ENCODE assay signal across 16 cellular contexts in genomic region chr18:49499046-49499637, GRCh38.
"Had no signal": no experiment of that assay in that cellular context is flagged by ENCODE, and none has a peak within 500 bp of the region (broad histone marks: within the 10 kb centered on the region; RNA-seq: fewer than 3 reads in every experiment).

No MANE protein-coding gene starts in this region.

- H3K36me3 ChIP-seq: ascending aorta, breast epithelium, heart left ventricle, left ventricle myocardium inferior, thoracic aorta had no signal

- H3K27me3 ChIP-seq: ascending aorta, breast epithelium had no signal

- H3K9me3 Mint-ChIP-seq: activated naive CD4-positive, alpha-beta T cell treated with anti-CD3 and anti-CD28 coated beads, Interleukin-2, amount 10 ng/mL, durations not matched to agents 7 days and 5 days; activated T-helper 17 cell treated with anti-CD3 and anti-CD28 coated beads, Interleukin-2, amount 50 U/mL, for 72 hours; endodermal cell; memory B cell; natural killer cell treated with Interleukin-12 subunit alpha and Interleukin-12 subunit beta and Interleukin-15 and Interleukin-18, amount 100 ng/mL, for 72 hours; stimulated activated naive CD8-positive, alpha-beta T cell treated with anti-CD3 and anti-CD28 coated beads, Interleukin-15, Interleukin-2, amounts not matched to agents 100 ng/mL and 50 ng/mL, for 24 hours had no signal

- H3K27ac ChIP-seq: ascending aorta, breast epithelium, heart left ventricle, left ventricle myocardium inferior, thoracic aorta had no signal

- H3K4me1 ChIP-seq: ascending aorta, breast epithelium, heart left ventricle, left ventricle myocardium inferior had no signal

- FAIRE-seq: frontal cortex, kidney had no signal

- H3K4me3 ChIP-seq: ascending aorta, breast epithelium, heart left ventricle, left ventricle myocardium inferior, thoracic aorta had no signal

- ATAC-seq: activated T-helper 17 cell treated with anti-CD3 and anti-CD28 coated beads, Interleukin-2, amount 50 U/mL, for 72 hours; heart left ventricle; natural killer cell treated with Interleukin-12 subunit alpha and Interleukin-12 subunit beta and Interleukin-15 and Interleukin-18, amount 100 ng/mL, for 72 hours; sciatic nerve had no signal

- H3K9me3 ChIP-seq: ascending aorta, breast epithelium, heart left ventricle, left ventricle myocardium inferior, thoracic aorta had no signal

- H3K4me1 Mint-ChIP-seq: activated naive CD4-positive, alpha-beta T cell treated with anti-CD3 and anti-CD28 coated beads, Interleukin-2, amount 10 ng/mL, durations not matched to agents 7 days and 5 days; activated T-helper 17 cell treated with anti-CD3 and anti-CD28 coated beads, Interleukin-2, amount 50 U/mL, for 72 hours had no signal

- H3K27ac Mint-ChIP-seq: activated naive CD4-positive, alpha-beta T cell treated with anti-CD3 and anti-CD28 coated beads, Interleukin-2, amount 10 ng/mL, durations not matched to agents 7 days and 5 days; activated T-helper 17 cell treated with anti-CD3 and anti-CD28 coated beads, Interleukin-2, amount 50 U/mL, for 72 hours; endodermal cell; memory B cell; natural killer cell treated with Interleukin-12 subunit alpha and Interleukin-12 subunit beta and Interleukin-15 and Interleukin-18, amount 100 ng/mL, for 72 hours; stimulated activated naive CD8-positive, alpha-beta T cell treated with anti-CD3 and anti-CD28 coated beads, Interleukin-15, Interleukin-2, amounts not matched to agents 100 ng/mL and 50 ng/mL, for 24 hours had no signal

- DNase-seq: activated CD4-positive, alpha-beta T cell treated with anti-CD3 and anti-CD28 coated beads, Interleukin-2, amount 50 U/mL, for 4 hours; activated CD4-positive, CD25-positive, alpha-beta regulatory T cell treated with anti-CD3 and anti-CD28 coated beads, Interleukin-2, amount 50 U/mL, for 72 hours; activated naive CD4-positive, alpha-beta T cell treated with anti-CD3 and anti-CD28 coated beads, Interleukin-2, amount 10 ng/mL, durations not matched to agents 7 days and 5 days; endodermal cell; heart left ventricle; kidney; left ventricle myocardium inferior had no signal

- H3K36me3 Mint-ChIP-seq: activated naive CD4-positive, alpha-beta T cell treated with anti-CD3 and anti-CD28 coated beads, Interleukin-2, amount 10 ng/mL, durations not matched to agents 7 days and 5 days; memory B cell; natural killer cell treated with Interleukin-12 subunit alpha and Interleukin-12 subunit beta and Interleukin-15 and Interleukin-18, amount 100 ng/mL, for 72 hours had no signal

- H3K4me3 Mint-ChIP-seq: activated naive CD4-positive, alpha-beta T cell treated with anti-CD3 and anti-CD28 coated beads, Interleukin-2, amount 10 ng/mL, durations not matched to agents 7 days and 5 days; activated T-helper 17 cell treated with anti-CD3 and anti-CD28 coated beads, Interleukin-2, amount 50 U/mL, for 72 hours; endodermal cell; memory B cell; natural killer cell treated with Interleukin-12 subunit alpha and Interleukin-12 subunit beta and Interleukin-15 and Interleukin-18, amount 100 ng/mL, for 72 hours; stimulated activated naive CD8-positive, alpha-beta T cell treated with anti-CD3 and anti-CD28 coated beads, Interleukin-15, Interleukin-2, amounts not matched to agents 100 ng/mL and 50 ng/mL, for 24 hours had no signal
